ENCODE assay signal across 19 cellular contexts in genomic region chr2:39607538-39608211, GRCh38. TPM values are rescaled to one million over a fixed set of nuclear protein-coding genes. Genes with fewer than 3 reads are reported as not detected.
A peak's percentile ranks its signal among the peaks of the same experiment; 100 is the strongest.
DNase-seq lines count a peak whose midpoint lies in the region; ATAC-seq, FAIRE-seq and TF ChIP-seq lines count a peak whose summit lies in the region.
"Had no signal": no experiment of that assay in that cellular context is flagged by ENCODE, and none has a peak within 500 bp of the region (broad histone marks: within the 10 kb centered on the region; RNA-seq: fewer than 3 reads in every experiment).

No MANE protein-coding gene starts in this region.

- peak overlapping the region; percentile 61 to 68 for H3K27ac ChIP-seq in right atrium auricular region
- no peak overlapping the region for H3K27ac ChIP-seq in CD8-positive, alpha-beta T cell (ENCODE audit: low read depth, low read length)
- H3K27ac ChIP-seq: A549, Peyer's patch had no signal

- H3K4me3 ChIP-seq in right atrium auricular region = no peak overlapping the region
- no peak overlapping the region for H3K4me3 ChIP-seq in CD8-positive, alpha-beta T cell (ENCODE audit: low read depth, low read length)
- H3K4me3 ChIP-seq: A549, MG63, Peyer's patch had no signal

- H3K36me3 Mint-ChIP-seq in chondrocyte (ENCODE audit: low read depth) (no peaks in the 10 kb centered on the region), neural crest cell (ENCODE audit: low read depth) (no peaks in the 10 kb centered on the region)
- no peaks in the 10 kb centered on the region for H3K36me3 Mint-ChIP-seq in CD8-positive, alpha-beta T cell
- H3K36me3 Mint-ChIP-seq: CD4-positive, CD25-positive, alpha-beta regulatory T cell had no signal

- POLR2A ChIA-PET in CD8-positive, alpha-beta T cell (lab: Charles Lee) = no interaction called here

- H3K4me3 Mint-ChIP-seq in chondrocyte (ENCODE audit: unreplicated experiment) = no peak overlapping the region
- H3K4me3 Mint-ChIP-seq in neural crest cell = peak overlapping the region; percentile 22
- H3K4me3 Mint-ChIP-seq in CD8-positive, alpha-beta T cell = no peak overlapping the region
- H3K4me3 Mint-ChIP-seq: CD4-positive, CD25-positive, alpha-beta regulatory T cell had no signal

- CTCF ChIA-PET in CD8-positive, alpha-beta T cell (lab: Charles Lee) = no interaction called here

- TF ChIP-seq CTCF in right atrium auricular region (IDR thresholded peaks at IDR 0.05) (no peak), chondrocyte (IDR thresholded peaks at IDR 0.05) (no peak), neural crest cell (conservative IDR thresholded peaks at IDR 0.05) (no peak)
- TF ChIP-seq CTCF in CD8-positive, alpha-beta T cell (IDR thresholded peaks at IDR 0.05) = no peak

- FAIRE-seq in GM19239 (lab: Jason Lieb, UNC) = no peak
- FAIRE-seq: A549 had no signal

- intact Hi-C loops in left cardiac atrium (cut with DNase I) = no loop called here
- intact Hi-C loops in CD8-positive, alpha-beta T cell (cut with DNase I, micrococcal nuclease) = no loop called here

- H3K27me3 Mint-ChIP-seq in chondrocyte (ENCODE audit: low read depth) (no peaks in the 10 kb centered on the region), neural crest cell (ENCODE audit: low read depth) (no peaks in the 10 kb centered on the region)
- peaks cover 6% of the 10 kb centered on the region for H3K27me3 Mint-ChIP-seq in CD8-positive, alpha-beta T cell (ENCODE audit: low read depth)

- H3K9me3 ChIP-seq in right atrium auricular region = no peaks in the 10 kb centered on the region
- H3K9me3 ChIP-seq in CD8-positive, alpha-beta T cell (ENCODE audit: low read length) = no peaks in the 10 kb centered on the region
- H3K9me3 ChIP-seq: A549, MG63, Peyer's patch had no signal

- H3K9me3 Mint-ChIP-seq in chondrocyte (ENCODE audit: low read depth) (no peaks in the 10 kb centered on the region), neural crest cell (no peaks in the 10 kb centered on the region)
- H3K9me3 Mint-ChIP-seq in CD8-positive, alpha-beta T cell = no peaks in the 10 kb centered on the region

- H3K36me3 ChIP-seq in right atrium auricular region = no peaks in the 10 kb centered on the region
- no peaks in the 10 kb centered on the region for H3K36me3 ChIP-seq in CD8-positive, alpha-beta T cell (ENCODE audit: insufficient read depth, low read length)
- H3K36me3 ChIP-seq: MG63, Peyer's patch had no signal

- H3K4me1 Mint-ChIP-seq in chondrocyte (ENCODE audit: low read depth) (peaks cover 35% of the 10 kb centered on the region), neural crest cell (peaks cover 33% of the 10 kb centered on the region)
- no peaks in the 10 kb centered on the region for H3K4me1 Mint-ChIP-seq in CD8-positive, alpha-beta T cell (ENCODE audit: low read depth)
- H3K4me1 Mint-ChIP-seq: CD4-positive, CD25-positive, alpha-beta regulatory T cell had no signal

- peaks cover 0 to 17% of the 10 kb centered on the region in 2 donors for H3K4me1 ChIP-seq in right atrium auricular region
- no peaks in the 10 kb centered on the region for H3K4me1 ChIP-seq in CD8-positive, alpha-beta T cell (ENCODE audit: insufficient read depth, low read length)
- H3K4me1 ChIP-seq: A549, Peyer's patch had no signal

- ATAC-seq in left cardiac atrium = no peak
- no peak for ATAC-seq in CD8-positive, alpha-beta T cell
- ATAC-seq: A549 had no signal

- H3K27me3 ChIP-seq in right atrium auricular region = no peaks in the 10 kb centered on the region
- no peaks in the 10 kb centered on the region for H3K27me3 ChIP-seq in CD8-positive, alpha-beta T cell (ENCODE audit: insufficient read depth, low read length)
- H3K27me3 ChIP-seq: MG63, Peyer's patch had no signal

- H3K27ac Mint-ChIP-seq in chondrocyte (ENCODE audit: unreplicated experiment) (peak overlapping the region; percentile 5), neural crest cell (ENCODE audit: unreplicated experiment) (peak overlapping the region; percentile 87)
- H3K27ac Mint-ChIP-seq in CD8-positive, alpha-beta T cell = no peak overlapping the region
- H3K27ac Mint-ChIP-seq: CD4-positive, CD25-positive, alpha-beta regulatory T cell had no signal

- no peak for DNase-seq in right atrium auricular region (ENCODE audit: low spot score)
- DNase-seq in left cardiac atrium = no peak
- DNase-seq in chondrocyte (ENCODE audit: low spot score) = no peak
- no peak for DNase-seq in neural crest cell (ENCODE audit: low read depth, low spot score)
- DNase-seq in GM19239 (ENCODE audit: insufficient read length, low spot score) = no peak
- DNase-seq in activated T-cell treated with anti-CD3 and anti-CD28 coated beads, Interleukin-2, amount 50 U/mL, for 48 hours = no peak
- DNase-seq in CD8-positive, alpha-beta T cell = no peak
- DNase-seq: Calu3; CD4-positive, CD25-positive, alpha-beta regulatory T cell; DMS79 treated with DMSO at 0.1 percent for 48 hours; GF-D8; GOT3; MG63; NCI-H1092 treated with DMSO at 0.1 percent for 48 hours; NCI-H187; NCI-H510A; Peyer's patch; SHP77 treated with DMSO at 0.1 percent for 48 hours had no signal

RNA-seq across cellular contexts. Expression of gene TMEM178A, which starts 58.0 kb away (rescaled TPM):
- total RNA-seq in right atrium auricular region (1 to 10 TPM; 2.9 to 4.3 TPM), left cardiac atrium (1 to 10 TPM; 2.0 to 5.4 TPM), chondrocyte (1.3 to 2.6 TPM (median 1.4 TPM) in 3 replicates), neural crest cell (12.0 and 12.3 TPM in 2 replicates)
- total RNA-seq in CD8-positive, alpha-beta T cell = under 1 TPM; 0.22 to 0.25 TPM
- total RNA-seq: CD4-positive, CD25-positive, alpha-beta regulatory T cell had no signal
